Comparison of ENCODE assay signal across 1 cellular context in the genomic region with DNA sequence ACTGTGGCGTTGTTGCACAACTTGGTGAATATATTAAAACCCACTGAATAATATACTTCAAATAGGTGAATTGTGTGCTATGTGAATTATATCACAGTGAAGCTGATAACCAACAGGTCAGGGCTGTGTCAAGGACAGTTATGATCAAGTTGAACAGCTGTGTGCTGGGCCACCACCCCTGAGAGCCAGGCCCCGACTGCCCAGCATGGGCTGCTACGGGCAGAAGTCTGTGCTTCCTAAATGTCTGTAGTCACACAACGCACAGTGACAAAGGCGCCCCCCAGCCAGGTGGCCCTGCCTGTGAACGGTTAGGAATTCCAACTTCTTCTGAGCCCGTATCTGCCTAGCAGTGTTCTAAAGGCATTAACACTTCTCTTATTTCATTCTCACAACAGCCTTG.
TF ChIP-seq lines count a peak whose summit lies in the region.

No MANE protein-coding gene starts in this region.

TF ChIP-seq in GM23338, 12 proteins besides CTCF, POLR2A, EP300 and RAD21 (continued from another document):
- TF ChIP-seq, protein P1, sequence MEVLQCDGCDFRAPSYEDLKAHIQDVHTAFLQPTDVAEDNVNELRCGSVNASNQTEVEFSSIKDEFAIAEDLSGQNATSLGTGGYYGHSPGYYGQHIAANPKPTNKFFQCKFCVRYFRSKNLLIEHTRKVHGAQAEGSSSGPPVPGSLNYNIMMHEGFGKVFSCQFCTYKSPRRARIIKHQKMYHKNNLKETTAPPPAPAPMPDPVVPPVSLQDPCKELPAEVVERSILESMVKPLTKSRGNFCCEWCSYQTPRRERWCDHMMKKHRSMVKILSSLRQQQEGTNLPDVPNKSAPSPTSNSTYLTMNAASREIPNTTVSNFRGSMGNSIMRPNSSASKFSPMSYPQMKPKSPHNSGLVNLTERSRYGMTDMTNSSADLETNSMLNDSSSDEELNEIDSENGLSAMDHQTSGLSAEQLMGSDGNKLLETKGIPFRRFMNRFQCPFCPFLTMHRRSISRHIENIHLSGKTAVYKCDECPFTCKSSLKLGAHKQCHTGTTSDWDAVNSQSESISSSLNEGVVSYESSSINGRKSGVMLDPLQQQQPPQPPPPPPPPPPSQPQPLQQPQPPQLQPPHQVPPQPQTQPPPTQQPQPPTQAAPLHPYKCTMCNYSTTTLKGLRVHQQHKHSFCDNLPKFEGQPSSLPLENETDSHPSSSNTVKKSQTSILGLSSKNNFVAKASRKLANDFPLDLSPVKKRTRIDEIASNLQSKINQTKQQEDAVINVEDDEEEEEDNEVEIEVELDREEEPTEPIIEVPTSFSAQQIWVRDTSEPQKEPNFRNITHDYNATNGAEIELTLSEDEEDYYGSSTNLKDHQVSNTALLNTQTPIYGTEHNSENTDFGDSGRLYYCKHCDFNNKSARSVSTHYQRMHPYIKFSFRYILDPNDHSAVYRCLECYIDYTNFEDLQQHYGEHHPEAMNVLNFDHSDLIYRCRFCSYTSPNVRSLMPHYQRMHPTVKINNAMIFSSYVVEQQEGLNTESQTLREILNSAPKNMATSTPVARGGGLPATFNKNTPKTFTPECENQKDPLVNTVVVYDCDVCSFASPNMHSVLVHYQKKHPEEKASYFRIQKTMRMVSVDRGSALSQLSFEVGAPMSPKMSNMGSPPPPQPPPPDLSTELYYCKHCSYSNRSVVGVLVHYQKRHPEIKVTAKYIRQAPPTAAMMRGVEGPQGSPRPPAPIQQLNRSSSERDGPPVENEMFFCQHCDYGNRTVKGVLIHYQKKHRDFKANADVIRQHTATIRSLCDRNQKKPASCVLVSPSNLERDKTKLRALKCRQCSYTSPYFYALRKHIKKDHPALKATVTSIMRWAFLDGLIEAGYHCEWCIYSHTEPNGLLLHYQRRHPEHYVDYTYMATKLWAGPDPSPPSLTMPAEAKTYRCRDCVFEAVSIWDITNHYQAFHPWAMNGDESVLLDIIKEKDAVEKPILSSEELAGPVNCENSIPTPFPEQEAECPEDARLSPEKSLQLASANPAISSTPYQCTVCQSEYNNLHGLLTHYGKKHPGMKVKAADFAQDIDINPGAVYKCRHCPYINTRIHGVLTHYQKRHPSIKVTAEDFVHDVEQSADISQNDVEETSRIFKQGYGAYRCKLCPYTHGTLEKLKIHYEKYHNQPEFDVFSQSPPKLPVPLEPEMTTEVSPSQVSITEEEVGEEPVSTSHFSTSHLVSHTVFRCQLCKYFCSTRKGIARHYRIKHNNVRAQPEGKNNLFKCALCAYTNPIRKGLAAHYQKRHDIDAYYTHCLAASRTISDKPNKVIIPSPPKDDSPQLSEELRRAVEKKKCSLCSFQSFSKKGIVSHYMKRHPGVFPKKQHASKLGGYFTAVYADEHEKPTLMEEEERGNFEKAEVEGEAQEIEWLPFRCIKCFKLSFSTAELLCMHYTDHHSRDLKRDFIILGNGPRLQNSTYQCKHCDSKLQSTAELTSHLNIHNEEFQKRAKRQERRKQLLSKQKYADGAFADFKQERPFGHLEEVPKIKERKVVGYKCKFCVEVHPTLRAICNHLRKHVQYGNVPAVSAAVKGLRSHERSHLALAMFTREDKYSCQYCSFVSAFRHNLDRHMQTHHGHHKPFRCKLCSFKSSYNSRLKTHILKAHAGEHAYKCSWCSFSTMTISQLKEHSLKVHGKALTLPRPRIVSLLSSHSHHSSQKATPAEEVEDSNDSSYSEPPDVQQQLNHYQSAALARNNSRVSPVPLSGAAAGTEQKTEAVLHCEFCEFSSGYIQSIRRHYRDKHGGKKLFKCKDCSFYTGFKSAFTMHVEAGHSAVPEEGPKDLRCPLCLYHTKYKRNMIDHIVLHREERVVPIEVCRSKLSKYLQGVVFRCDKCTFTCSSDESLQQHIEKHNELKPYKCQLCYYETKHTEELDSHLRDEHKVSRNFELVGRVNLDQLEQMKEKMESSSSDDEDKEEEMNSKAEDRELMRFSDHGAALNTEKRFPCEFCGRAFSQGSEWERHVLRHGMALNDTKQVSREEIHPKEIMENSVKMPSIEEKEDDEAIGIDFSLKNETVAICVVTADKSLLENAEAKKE (CRISPR knock-in tag; IDR thresholded peaks at IDR 0.05): no peak
- TF ChIP-seq EZH2phosphoT487 (IDR thresholded peaks at IDR 0.05; ENCODE audit: unreplicated experiment): no peak
- TF ChIP-seq EZH2 (IDR thresholded peaks at IDR 0.05; ENCODE audit: low read depth, unreplicated experiment): no peak
- no peak for TF ChIP-seq STAT1 (IDR thresholded peaks at IDR 0.05; ENCODE audit: unreplicated experiment)
- TF ChIP-seq POLR2AphosphoS5 (IDR thresholded peaks at IDR 0.05; ENCODE audit: low read depth): no peak
- TF ChIP-seq ZNF114 (CRISPR knock-in tag; IDR thresholded peaks at IDR 0.05): no peak
- TF ChIP-seq NANOG (IDR thresholded peaks at IDR 0.05; ENCODE audit: borderline replicate concordance): no peak
- TF ChIP-seq ZNF331 (CRISPR knock-in tag; IDR thresholded peaks at IDR 0.05; ENCODE audit: low read depth): no peak
